Comparison of ENCODE assay signal across 8 cellular contexts in genomic region chr5:146878471-146879172, GRCh38. TPM values are rescaled to one million over a fixed set of nuclear protein-coding genes. Genes with fewer than 3 reads are reported as not detected.
DNase-seq lines count a peak whose midpoint lies in the region; ATAC-seq and TF ChIP-seq lines count a peak whose summit lies in the region.

Gene PPP2R2B (minus strand): TSS chr5:146878757.

- no peak within 1 kb of the TSS for H2AK5ac ChIP-seq in trophoblast cell (ENCODE audit: low read length)

- POLR2A ChIA-PET in CD8-positive, alpha-beta T cell (lab: Charles Lee) = interaction anchor here (0.8 to 0.9 kb wide), 2 partner anchors 10 to 120 kb away, joined by 3 read pairs; no protein-coding TSS in a partner anchor
- POLR2A ChIA-PET in RWPE1 (lab: Yijun Ruan, JAX; ENCODE audit: low non-redundant PET) = no interaction called here

- H3K4me1 Mint-ChIP-seq in CD8-positive, alpha-beta T cell (ENCODE audit: low read depth) = peaks cover 27% of the 10 kb centered on the region
- H3K4me1 Mint-ChIP-seq in activated naive CD8-positive, alpha-beta T cell treated with anti-CD3 and anti-CD28 coated beads, Interleukin-2, amount 50 U/mL, for 24 hours = peaks cover 14% of the 10 kb centered on the region

- no peak within 1 kb of the TSS for H4K8ac ChIP-seq in trophoblast cell (ENCODE audit: low read depth, low read length)

- no peak within 1 kb of the TSS for H3K27ac ChIP-seq in CD8-positive, alpha-beta T cell (ENCODE audit: low read depth, low read length)
- H3K27ac ChIP-seq in RWPE1 (no peak within 1 kb of the TSS), right atrium auricular region (peak within 1 kb of the TSS; percentile 11 to 34), trophoblast cell (ENCODE audit: low read depth, low read length) (no peak within 1 kb of the TSS)

- H3K23ac ChIP-seq in trophoblast cell (ENCODE audit: low read length) = no peak within 1 kb of the TSS

- H3K4me3 ChIP-seq in CD8-positive, alpha-beta T cell (ENCODE audit: low read depth, low read length) = peak within 1 kb of the TSS; percentile 73
- H3K4me3 ChIP-seq in right atrium auricular region (peak within 1 kb of the TSS; percentile 52 to 60), trophoblast cell (ENCODE audit: low read depth, low read length) (peak within 1 kb of the TSS; percentile 75)

- intact Hi-C loops in CD8-positive, alpha-beta T cell (cut with DNase I, micrococcal nuclease) = loop anchor here in 1 of 2 experiments (10.0 kb wide), 2 partner anchors 124 to 214 kb away; no protein-coding TSS in a partner anchor

- peak in 6 of 7 experiments; percentile 1 to 72 (median 42) for DNase-seq in CD8-positive, alpha-beta T cell
- peak; percentile 23 for DNase-seq in RWPE1 (ENCODE audit: low spot score)
- peak; percentile 51 for DNase-seq in activated naive CD8-positive, alpha-beta T cell treated with anti-CD3 and anti-CD28 coated beads, Interleukin-2, amount 50 U/mL, for 24 hours
- no peak for DNase-seq in right atrium auricular region (ENCODE audit: low spot score)
- peak; percentile 6 to 38 for DNase-seq in trophoblast cell
- DNase-seq in GM10266 (ENCODE audit: extremely low spot score) = no peak

- no peaks in the 10 kb centered on the region for H3K9me3 ChIP-seq in CD8-positive, alpha-beta T cell (ENCODE audit: low read length)
- H3K9me3 ChIP-seq in right atrium auricular region = no peaks in the 10 kb centered on the region
- no peaks in the 10 kb centered on the region for H3K9me3 ChIP-seq in trophoblast cell (ENCODE audit: insufficient read depth, low read depth, low read length)

- H3K4ac ChIP-seq in trophoblast cell (ENCODE audit: low read depth, low read length) = no peak within 1 kb of the TSS

- no peak within 1 kb of the TSS for H2BK120ac ChIP-seq in trophoblast cell (ENCODE audit: insufficient read depth, low read length, poor library complexity)

- no peaks in the 10 kb centered on the region for H3K36me3 ChIP-seq in CD8-positive, alpha-beta T cell (ENCODE audit: insufficient read depth, low read length)
- H3K36me3 ChIP-seq in right atrium auricular region (no peaks in the 10 kb centered on the region), trophoblast cell (ENCODE audit: control insufficient read depth in 1 of 2, insufficient read depth in 2 of 2, low read length in 2 of 2) (no peaks in the 10 kb centered on the region)

- peaks cover 17% of the 10 kb centered on the region for H3K27me3 Mint-ChIP-seq in CD8-positive, alpha-beta T cell (ENCODE audit: low read depth)
- H3K27me3 Mint-ChIP-seq in activated naive CD8-positive, alpha-beta T cell treated with anti-CD3 and anti-CD28 coated beads, Interleukin-2, amount 50 U/mL, for 24 hours = peaks cover 30% of the 10 kb centered on the region

- H3K14ac ChIP-seq in trophoblast cell (ENCODE audit: low read length) = no peak within 1 kb of the TSS

- no peaks in the 10 kb centered on the region for H3K27me3 ChIP-seq in CD8-positive, alpha-beta T cell (ENCODE audit: insufficient read depth, low read length)
- H3K27me3 ChIP-seq in right atrium auricular region (no peaks in the 10 kb centered on the region), trophoblast cell (ENCODE audit: insufficient read depth, low read length) (peaks cover 8% of the 10 kb centered on the region)

- CTCF ChIA-PET in CD8-positive, alpha-beta T cell (lab: Charles Lee) = interaction anchor here (0.8 to 1.0 kb wide), 2 partner anchors 69 to 216 kb away, joined by 3 to 5 read pairs; no protein-coding TSS in a partner anchor
- CTCF ChIA-PET in RWPE1 (lab: Yijun Ruan, JAX) = interaction anchor here (0.6 to 1.1 kb wide), 4 partner anchors 19 to 340 kb away, joined by 3 to 5 read pairs (median 4); no protein-coding TSS in a partner anchor

- peak within 1 kb of the TSS; percentile 12 for H2AFZ ChIP-seq in trophoblast cell (ENCODE audit: insufficient read depth, low read length, poor library complexity)

- no peak for TF ChIP-seq CTCF in CD8-positive, alpha-beta T cell (IDR thresholded peaks at IDR 0.05)
- no peak for TF ChIP-seq CTCF in RWPE1 (conservative IDR thresholded peaks at IDR 0.05; ENCODE audit: low read depth)
- TF ChIP-seq CTCF in right atrium auricular region (IDR thresholded peaks at IDR 0.05) = no peak
- TF ChIP-seq CTCF in GM10266 (IDR thresholded peaks at IDR 0.05; ENCODE audit: control insufficient read depth, insufficient read depth, low read depth, missing control alignments) = no peak

- no peaks in the 10 kb centered on the region for H3K79me2 ChIP-seq in trophoblast cell (ENCODE audit: control insufficient read depth, insufficient read depth, low read length, poor library complexity)

- H3K4me3 Mint-ChIP-seq in CD8-positive, alpha-beta T cell = peak within 1 kb of the TSS; percentile 91
- peak within 1 kb of the TSS; percentile 78 for H3K4me3 Mint-ChIP-seq in activated naive CD8-positive, alpha-beta T cell treated with anti-CD3 and anti-CD28 coated beads, Interleukin-2, amount 50 U/mL, for 24 hours

- no peaks in the 10 kb centered on the region for H3K79me1 ChIP-seq in trophoblast cell (ENCODE audit: low read length)

- no peak within 1 kb of the TSS for H2BK12ac ChIP-seq in trophoblast cell (ENCODE audit: low read length)

- no peak within 1 kb of the TSS for H3K18ac ChIP-seq in trophoblast cell (ENCODE audit: low read length)

- WGBS in trophoblast cell (ENCODE audit: extremely low coverage, insufficient coverage, insufficient read length) = no CpG with 5 or more reads among the region's 41 CpGs

- H4K91ac ChIP-seq in trophoblast cell (ENCODE audit: low read depth, low read length) = no peak within 1 kb of the TSS

- H2BK5ac ChIP-seq in trophoblast cell (ENCODE audit: low read depth, low read length, poor library complexity) = no peak within 1 kb of the TSS

- H3K9me3 Mint-ChIP-seq in CD8-positive, alpha-beta T cell = no peaks in the 10 kb centered on the region
- no peaks in the 10 kb centered on the region for H3K9me3 Mint-ChIP-seq in activated naive CD8-positive, alpha-beta T cell treated with anti-CD3 and anti-CD28 coated beads, Interleukin-2, amount 50 U/mL, for 24 hours

- H3K9ac ChIP-seq in trophoblast cell (ENCODE audit: low read length) = no peak within 1 kb of the TSS

- peaks cover 5% of the 10 kb centered on the region for H3K36me3 Mint-ChIP-seq in CD8-positive, alpha-beta T cell
- no peaks in the 10 kb centered on the region for H3K36me3 Mint-ChIP-seq in activated naive CD8-positive, alpha-beta T cell treated with anti-CD3 and anti-CD28 coated beads, Interleukin-2, amount 50 U/mL, for 24 hours (ENCODE audit: low read depth)

- ATAC-seq in CD8-positive, alpha-beta T cell = peak; percentile 80
- ATAC-seq in HG02610 (IDR thresholded peaks at IDR 0.05; ENCODE audit: unreplicated experiment) (peak; percentile 45), HG03196 (IDR thresholded peaks at IDR 0.05; ENCODE audit: unreplicated experiment) (no peak)
- peak; percentile 80 for ATAC-seq in activated naive CD8-positive, alpha-beta T cell treated with anti-CD3 and anti-CD28 coated beads, Interleukin-2, amount 50 U/mL, for 24 hours

- H3K4me2 ChIP-seq in trophoblast cell (ENCODE audit: low read length) = peak within 1 kb of the TSS; percentile 84

- peaks cover 13% of the 10 kb centered on the region for H3K4me1 ChIP-seq in CD8-positive, alpha-beta T cell (ENCODE audit: insufficient read depth, low read length)
- H3K4me1 ChIP-seq in right atrium auricular region (peaks cover 0 to 20% of the 10 kb centered on the region in 2 donors), trophoblast cell (ENCODE audit: control insufficient read depth in 1 of 2, insufficient read depth in 2 of 2, low read length in 2 of 2) (peaks cover 6 to 10% of the 10 kb centered on the region in 2 experiments)

- H4K12ac ChIP-seq in trophoblast cell (ENCODE audit: low read depth, low read length) = no peak within 1 kb of the TSS

- H3K27ac Mint-ChIP-seq in CD8-positive, alpha-beta T cell = peak within 1 kb of the TSS; percentile 64
- H3K27ac Mint-ChIP-seq in activated naive CD8-positive, alpha-beta T cell treated with anti-CD3 and anti-CD28 coated beads, Interleukin-2, amount 50 U/mL, for 24 hours = no peak within 1 kb of the TSS

RNA-seq across cellular contexts. Expression of gene PPP2R2B, which starts in this region (rescaled TPM):
- 1 to 10 TPM; 4.7 to 7.0 TPM for total RNA-seq in CD8-positive, alpha-beta T cell
- total RNA-seq in right atrium auricular region = 10 to 100 TPM in 1 of 2 donors, 1 to 10 TPM in 1; 1.6 to 12.4 TPM
- polyA plus RNA-seq in trophoblast cell (2013) = 3.2 and 3.3 TPM in 2 replicates

Comparison
In these comparisons a context has a peak if more than half of its experiments do, and no peak if none do; other contexts are left out.
1. DNase-seq: peak in CD8-positive, alpha-beta T cell (6 of 7), RWPE1 (single experiment), activated naive CD8-positive, alpha-beta T cell treated with anti-CD3 and anti-CD28 coated beads, Interleukin-2, amount 50 U/mL, for 24 hours (single experiment) and trophoblast cell (2 of 2); none in right atrium auricular region (single experiment) and GM10266 (single experiment).
2. H3K27ac ChIP-seq: peak in right atrium auricular region (2 of 2); none in CD8-positive, alpha-beta T cell (single experiment), RWPE1 (single experiment) and trophoblast cell (single experiment).
3. Peak in every context shown above with its lines, with median percentiles within 50 percentile points of each other: H3K4me3 ChIP-seq.